1 cellular context compared by ENCODE assay signal in the genomic region with DNA sequence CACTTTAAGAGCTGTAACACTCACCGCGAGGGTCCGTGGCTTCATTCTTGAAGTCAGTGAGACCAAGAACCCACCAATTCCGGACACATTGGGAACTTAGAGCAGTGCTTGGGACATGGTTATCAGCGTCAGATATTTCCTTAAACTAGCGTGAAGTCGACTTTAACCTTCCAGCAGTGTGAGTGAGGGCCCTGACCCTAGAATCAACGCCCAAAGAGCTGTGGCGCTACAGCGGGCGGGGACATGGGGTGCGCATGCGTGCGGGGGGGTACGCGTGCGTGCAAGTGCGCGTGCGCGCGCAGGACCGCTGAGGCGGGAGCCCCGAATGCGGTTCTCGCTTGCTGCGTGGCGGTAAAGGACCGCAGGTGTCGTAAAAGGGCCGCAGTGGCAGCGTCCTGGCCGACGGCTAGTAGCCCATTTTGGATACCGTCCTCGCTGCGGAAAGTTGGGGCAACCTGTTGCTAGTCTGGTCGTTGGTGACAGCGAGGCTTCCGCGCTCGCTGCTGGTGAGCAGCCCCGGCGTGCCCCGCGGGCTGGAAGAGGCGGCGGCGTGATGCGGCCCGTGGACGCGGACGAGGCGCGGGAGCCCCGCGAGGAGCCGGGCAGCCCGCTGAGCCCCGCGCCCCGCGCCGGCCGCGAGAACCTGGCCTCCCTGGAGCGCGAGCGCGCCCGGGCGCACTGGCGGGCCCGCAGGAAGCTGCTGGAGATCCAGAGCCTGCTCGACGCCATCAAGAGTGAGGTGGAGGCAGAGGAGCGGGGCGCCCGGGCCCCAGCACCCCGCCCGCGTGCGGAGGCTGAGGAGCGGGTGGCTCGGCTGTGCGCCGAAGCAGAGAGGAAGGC.
TF ChIP-seq lines count a peak whose summit lies in the region.

No MANE protein-coding gene starts in this region.

TF ChIP-seq in K562, 482 proteins besides CTCF, POLR2A, EP300 and RAD21 (continued from another document and continues in another):
- TF ChIP-seq ETV6 (IDR thresholded peaks at IDR 0.05; ENCODE audit: borderline replicate concordance in 1 of 2, low read depth in 2 of 2, low read length in 1 of 2), result no peak
- TF ChIP-seq ETV6 (CRISPR knock-in tag; IDR thresholded peaks at IDR 0.05; ENCODE audit: borderline replicate concordance), result no peak
- TF ChIP-seq STAT5A (IDR thresholded peaks at IDR 0.05; ENCODE audit: borderline replicate concordance, low read length), result no peak
- TF ChIP-seq CREBBP (IDR thresholded peaks at IDR 0.05; ENCODE audit: low read depth, low read length), result no peak
- no peak for TF ChIP-seq ZNF224 (CRISPR knock-in tag; IDR thresholded peaks at IDR 0.05)
- peak; percentile 85 for TF ChIP-seq ZNF589 (CRISPR knock-in tag; IDR thresholded peaks at IDR 0.05; ENCODE audit: low read depth)
- TF ChIP-seq ZNF253 (CRISPR knock-in tag; conservative IDR thresholded peaks at IDR 0.05), result no peak
- TF ChIP-seq HMG20A (CRISPR knock-in tag; conservative IDR thresholded peaks at IDR 0.05), result no peak
- TF ChIP-seq, protein P1, sequence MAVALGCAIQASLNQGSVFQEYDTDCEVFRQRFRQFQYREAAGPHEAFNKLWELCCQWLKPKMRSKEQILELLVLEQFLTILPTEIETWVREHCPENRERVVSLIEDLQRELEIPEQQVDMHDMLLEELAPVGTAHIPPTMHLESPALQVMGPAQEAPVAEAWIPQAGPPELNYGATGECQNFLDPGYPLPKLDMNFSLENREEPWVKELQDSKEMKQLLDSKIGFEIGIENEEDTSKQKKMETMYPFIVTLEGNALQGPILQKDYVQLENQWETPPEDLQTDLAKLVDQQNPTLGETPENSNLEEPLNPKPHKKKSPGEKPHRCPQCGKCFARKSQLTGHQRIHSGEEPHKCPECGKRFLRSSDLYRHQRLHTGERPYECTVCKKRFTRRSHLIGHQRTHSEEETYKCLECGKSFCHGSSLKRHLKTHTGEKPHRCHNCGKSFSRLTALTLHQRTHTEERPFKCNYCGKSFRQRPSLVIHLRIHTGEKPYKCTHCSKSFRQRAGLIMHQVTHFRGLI (CRISPR knock-in tag; IDR thresholded peaks at IDR 0.05), result no peak
- TF ChIP-seq, protein P2, sequence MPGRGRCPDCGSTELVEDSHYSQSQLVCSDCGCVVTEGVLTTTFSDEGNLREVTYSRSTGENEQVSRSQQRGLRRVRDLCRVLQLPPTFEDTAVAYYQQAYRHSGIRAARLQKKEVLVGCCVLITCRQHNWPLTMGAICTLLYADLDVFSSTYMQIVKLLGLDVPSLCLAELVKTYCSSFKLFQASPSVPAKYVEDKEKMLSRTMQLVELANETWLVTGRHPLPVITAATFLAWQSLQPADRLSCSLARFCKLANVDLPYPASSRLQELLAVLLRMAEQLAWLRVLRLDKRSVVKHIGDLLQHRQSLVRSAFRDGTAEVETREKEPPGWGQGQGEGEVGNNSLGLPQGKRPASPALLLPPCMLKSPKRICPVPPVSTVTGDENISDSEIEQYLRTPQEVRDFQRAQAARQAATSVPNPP (IDR thresholded peaks at IDR 0.05; ENCODE audit: borderline replicate concordance, insufficient read depth, insufficient read length), result no peak
- peak; percentile 82 for TF ChIP-seq POLR2AphosphoS5 (IDR thresholded peaks at IDR 0.05; ENCODE audit: control insufficient read depth, insufficient read depth, low read depth, low read length)
- TF ChIP-seq FOS (IDR thresholded peaks at IDR 0.05; ENCODE audit: extremely low read depth, insufficient read length), result no peak
- TF ChIP-seq GABPB1 (CRISPR knock-in tag; IDR thresholded peaks at IDR 0.05), result peak; percentile 28; the same call in 1 of the 2 replicates
- TF ChIP-seq, protein P3, sequence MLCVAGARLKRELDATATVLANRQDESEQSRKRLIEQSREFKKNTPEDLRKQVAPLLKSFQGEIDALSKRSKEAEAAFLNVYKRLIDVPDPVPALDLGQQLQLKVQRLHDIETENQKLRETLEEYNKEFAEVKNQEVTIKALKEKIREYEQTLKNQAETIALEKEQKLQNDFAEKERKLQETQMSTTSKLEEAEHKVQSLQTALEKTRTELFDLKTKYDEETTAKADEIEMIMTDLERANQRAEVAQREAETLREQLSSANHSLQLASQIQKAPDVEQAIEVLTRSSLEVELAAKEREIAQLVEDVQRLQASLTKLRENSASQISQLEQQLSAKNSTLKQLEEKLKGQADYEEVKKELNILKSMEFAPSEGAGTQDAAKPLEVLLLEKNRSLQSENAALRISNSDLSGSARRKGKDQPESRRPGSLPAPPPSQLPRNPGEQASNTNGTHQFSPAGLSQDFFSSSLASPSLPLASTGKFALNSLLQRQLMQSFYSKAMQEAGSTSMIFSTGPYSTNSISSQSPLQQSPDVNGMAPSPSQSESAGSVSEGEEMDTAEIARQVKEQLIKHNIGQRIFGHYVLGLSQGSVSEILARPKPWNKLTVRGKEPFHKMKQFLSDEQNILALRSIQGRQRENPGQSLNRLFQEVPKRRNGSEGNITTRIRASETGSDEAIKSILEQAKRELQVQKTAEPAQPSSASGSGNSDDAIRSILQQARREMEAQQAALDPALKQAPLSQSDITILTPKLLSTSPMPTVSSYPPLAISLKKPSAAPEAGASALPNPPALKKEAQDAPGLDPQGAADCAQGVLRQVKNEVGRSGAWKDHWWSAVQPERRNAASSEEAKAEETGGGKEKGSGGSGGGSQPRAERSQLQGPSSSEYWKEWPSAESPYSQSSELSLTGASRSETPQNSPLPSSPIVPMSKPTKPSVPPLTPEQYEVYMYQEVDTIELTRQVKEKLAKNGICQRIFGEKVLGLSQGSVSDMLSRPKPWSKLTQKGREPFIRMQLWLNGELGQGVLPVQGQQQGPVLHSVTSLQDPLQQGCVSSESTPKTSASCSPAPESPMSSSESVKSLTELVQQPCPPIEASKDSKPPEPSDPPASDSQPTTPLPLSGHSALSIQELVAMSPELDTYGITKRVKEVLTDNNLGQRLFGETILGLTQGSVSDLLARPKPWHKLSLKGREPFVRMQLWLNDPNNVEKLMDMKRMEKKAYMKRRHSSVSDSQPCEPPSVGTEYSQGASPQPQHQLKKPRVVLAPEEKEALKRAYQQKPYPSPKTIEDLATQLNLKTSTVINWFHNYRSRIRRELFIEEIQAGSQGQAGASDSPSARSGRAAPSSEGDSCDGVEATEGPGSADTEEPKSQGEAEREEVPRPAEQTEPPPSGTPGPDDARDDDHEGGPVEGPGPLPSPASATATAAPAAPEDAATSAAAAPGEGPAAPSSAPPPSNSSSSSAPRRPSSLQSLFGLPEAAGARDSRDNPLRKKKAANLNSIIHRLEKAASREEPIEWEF (CRISPR knock-in tag; IDR thresholded peaks at IDR 0.05), result no peak
- TF ChIP-seq ZNF124 (CRISPR knock-in tag; IDR thresholded peaks at IDR 0.05), result no peak
- TF ChIP-seq, protein P4, sequence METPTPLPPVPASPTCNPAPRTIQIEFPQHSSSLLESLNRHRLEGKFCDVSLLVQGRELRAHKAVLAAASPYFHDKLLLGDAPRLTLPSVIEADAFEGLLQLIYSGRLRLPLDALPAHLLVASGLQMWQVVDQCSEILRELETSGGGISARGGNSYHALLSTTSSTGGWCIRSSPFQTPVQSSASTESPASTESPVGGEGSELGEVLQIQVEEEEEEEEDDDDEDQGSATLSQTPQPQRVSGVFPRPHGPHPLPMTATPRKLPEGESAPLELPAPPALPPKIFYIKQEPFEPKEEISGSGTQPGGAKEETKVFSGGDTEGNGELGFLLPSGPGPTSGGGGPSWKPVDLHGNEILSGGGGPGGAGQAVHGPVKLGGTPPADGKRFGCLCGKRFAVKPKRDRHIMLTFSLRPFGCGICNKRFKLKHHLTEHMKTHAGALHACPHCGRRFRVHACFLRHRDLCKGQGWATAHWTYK (CRISPR knock-in tag; IDR thresholded peaks at IDR 0.05), result peak; percentile 80; the same call in 1 of the 2 replicates
- no peak for TF ChIP-seq DACH1 (IDR thresholded peaks at IDR 0.05; ENCODE audit: partially characterized antibody)
- peak; percentile 68 to 71; a peak in 3 of 4 replicates for TF ChIP-seq FOXK2 (conservative IDR thresholded peaks at IDR 0.05 in 1 of 2, IDR thresholded peaks at IDR 0.05 in 1 of 2; ENCODE audit: low read depth in 2 of 2)
- TF ChIP-seq, protein P5, sequence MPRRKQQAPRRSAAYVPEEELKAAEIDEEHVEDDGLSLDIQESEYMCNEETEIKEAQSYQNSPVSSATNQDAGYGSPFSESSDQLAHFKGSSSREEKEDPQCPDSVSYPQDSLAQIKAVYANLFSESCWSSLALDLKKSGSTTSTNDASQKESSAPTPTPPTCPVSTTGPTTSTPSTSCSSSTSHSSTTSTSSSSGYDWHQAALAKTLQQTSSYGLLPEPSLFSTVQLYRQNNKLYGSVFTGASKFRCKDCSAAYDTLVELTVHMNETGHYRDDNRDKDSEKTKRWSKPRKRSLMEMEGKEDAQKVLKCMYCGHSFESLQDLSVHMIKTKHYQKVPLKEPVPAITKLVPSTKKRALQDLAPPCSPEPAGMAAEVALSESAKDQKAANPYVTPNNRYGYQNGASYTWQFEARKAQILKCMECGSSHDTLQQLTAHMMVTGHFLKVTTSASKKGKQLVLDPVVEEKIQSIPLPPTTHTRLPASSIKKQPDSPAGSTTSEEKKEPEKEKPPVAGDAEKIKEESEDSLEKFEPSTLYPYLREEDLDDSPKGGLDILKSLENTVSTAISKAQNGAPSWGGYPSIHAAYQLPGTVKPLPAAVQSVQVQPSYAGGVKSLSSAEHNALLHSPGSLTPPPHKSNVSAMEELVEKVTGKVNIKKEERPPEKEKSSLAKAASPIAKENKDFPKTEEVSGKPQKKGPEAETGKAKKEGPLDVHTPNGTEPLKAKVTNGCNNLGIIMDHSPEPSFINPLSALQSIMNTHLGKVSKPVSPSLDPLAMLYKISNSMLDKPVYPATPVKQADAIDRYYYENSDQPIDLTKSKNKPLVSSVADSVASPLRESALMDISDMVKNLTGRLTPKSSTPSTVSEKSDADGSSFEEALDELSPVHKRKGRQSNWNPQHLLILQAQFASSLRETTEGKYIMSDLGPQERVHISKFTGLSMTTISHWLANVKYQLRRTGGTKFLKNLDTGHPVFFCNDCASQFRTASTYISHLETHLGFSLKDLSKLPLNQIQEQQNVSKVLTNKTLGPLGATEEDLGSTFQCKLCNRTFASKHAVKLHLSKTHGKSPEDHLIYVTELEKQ (CRISPR knock-in tag; IDR thresholded peaks at IDR 0.05), result no peak
- TF ChIP-seq KLF1 (tag; IDR thresholded peaks at IDR 0.05), result no peak
- TF ChIP-seq CBX5 (IDR thresholded peaks at IDR 0.05; ENCODE audit: borderline replicate concordance, low read depth), result no peak
- no peak for TF ChIP-seq KLF16 (IDR thresholded peaks at IDR 0.05)
- TF ChIP-seq, protein P6, sequence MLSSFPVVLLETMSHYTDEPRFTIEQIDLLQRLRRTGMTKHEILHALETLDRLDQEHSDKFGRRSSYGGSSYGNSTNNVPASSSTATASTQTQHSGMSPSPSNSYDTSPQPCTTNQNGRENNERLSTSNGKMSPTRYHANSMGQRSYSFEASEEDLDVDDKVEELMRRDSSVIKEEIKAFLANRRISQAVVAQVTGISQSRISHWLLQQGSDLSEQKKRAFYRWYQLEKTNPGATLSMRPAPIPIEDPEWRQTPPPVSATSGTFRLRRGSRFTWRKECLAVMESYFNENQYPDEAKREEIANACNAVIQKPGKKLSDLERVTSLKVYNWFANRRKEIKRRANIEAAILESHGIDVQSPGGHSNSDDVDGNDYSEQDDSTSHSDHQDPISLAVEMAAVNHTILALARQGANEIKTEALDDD (IDR thresholded peaks at IDR 0.05), result peak; percentile 53; the same call in 1 of the 2 replicates
- no peak for TF ChIP-seq MCM2 (IDR thresholded peaks at IDR 0.05; ENCODE audit: low read depth)
- TF ChIP-seq, protein P7, sequence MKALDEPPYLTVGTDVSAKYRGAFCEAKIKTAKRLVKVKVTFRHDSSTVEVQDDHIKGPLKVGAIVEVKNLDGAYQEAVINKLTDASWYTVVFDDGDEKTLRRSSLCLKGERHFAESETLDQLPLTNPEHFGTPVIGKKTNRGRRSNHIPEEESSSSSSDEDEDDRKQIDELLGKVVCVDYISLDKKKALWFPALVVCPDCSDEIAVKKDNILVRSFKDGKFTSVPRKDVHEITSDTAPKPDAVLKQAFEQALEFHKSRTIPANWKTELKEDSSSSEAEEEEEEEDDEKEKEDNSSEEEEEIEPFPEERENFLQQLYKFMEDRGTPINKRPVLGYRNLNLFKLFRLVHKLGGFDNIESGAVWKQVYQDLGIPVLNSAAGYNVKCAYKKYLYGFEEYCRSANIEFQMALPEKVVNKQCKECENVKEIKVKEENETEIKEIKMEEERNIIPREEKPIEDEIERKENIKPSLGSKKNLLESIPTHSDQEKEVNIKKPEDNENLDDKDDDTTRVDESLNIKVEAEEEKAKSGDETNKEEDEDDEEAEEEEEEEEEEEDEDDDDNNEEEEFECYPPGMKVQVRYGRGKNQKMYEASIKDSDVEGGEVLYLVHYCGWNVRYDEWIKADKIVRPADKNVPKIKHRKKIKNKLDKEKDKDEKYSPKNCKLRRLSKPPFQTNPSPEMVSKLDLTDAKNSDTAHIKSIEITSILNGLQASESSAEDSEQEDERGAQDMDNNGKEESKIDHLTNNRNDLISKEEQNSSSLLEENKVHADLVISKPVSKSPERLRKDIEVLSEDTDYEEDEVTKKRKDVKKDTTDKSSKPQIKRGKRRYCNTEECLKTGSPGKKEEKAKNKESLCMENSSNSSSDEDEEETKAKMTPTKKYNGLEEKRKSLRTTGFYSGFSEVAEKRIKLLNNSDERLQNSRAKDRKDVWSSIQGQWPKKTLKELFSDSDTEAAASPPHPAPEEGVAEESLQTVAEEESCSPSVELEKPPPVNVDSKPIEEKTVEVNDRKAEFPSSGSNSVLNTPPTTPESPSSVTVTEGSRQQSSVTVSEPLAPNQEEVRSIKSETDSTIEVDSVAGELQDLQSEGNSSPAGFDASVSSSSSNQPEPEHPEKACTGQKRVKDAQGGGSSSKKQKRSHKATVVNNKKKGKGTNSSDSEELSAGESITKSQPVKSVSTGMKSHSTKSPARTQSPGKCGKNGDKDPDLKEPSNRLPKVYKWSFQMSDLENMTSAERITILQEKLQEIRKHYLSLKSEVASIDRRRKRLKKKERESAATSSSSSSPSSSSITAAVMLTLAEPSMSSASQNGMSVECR (CRISPR knock-in tag; IDR thresholded peaks at IDR 0.05), result no peak
- TF ChIP-seq, protein P8, sequence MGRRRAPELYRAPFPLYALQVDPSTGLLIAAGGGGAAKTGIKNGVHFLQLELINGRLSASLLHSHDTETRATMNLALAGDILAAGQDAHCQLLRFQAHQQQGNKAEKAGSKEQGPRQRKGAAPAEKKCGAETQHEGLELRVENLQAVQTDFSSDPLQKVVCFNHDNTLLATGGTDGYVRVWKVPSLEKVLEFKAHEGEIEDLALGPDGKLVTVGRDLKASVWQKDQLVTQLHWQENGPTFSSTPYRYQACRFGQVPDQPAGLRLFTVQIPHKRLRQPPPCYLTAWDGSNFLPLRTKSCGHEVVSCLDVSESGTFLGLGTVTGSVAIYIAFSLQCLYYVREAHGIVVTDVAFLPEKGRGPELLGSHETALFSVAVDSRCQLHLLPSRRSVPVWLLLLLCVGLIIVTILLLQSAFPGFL (CRISPR knock-in tag; IDR thresholded peaks at IDR 0.05), result 0 out of 2 replicates have a peak, but pooled peaks have one; percentile 70
- TF ChIP-seq FOXM1 (IDR thresholded peaks at IDR 0.05; ENCODE audit: low read depth), result no peak
- TF ChIP-seq FOXM1 (CRISPR knock-in tag; IDR thresholded peaks at IDR 0.05; ENCODE audit: low read depth), result no peak; the same call in 1 of the 2 replicates
- TF ChIP-seq, protein P9, sequence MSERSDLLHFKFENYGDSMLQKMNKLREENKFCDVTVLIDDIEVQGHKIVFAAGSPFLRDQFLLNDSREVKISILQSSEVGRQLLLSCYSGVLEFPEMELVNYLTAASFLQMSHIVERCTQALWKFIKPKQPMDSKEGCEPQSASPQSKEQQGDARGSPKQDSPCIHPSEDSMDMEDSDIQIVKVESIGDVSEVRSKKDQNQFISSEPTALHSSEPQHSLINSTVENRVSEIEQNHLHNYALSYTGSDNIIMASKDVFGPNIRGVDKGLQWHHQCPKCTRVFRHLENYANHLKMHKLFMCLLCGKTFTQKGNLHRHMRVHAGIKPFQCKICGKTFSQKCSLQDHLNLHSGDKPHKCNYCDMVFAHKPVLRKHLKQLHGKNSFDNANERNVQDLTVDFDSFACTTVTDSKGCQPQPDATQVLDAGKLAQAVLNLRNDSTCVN (CRISPR knock-in tag; IDR thresholded peaks at IDR 0.05), result 0 out of 2 replicates have a peak, but pooled peaks have one; percentile 69
- no peak for TF ChIP-seq ADNP (tag; IDR thresholded peaks at IDR 0.05)
- TF ChIP-seq SMARCB1 (IDR thresholded peaks at IDR 0.05; ENCODE audit: insufficient read length, low read depth), result no peak
- TF ChIP-seq NCOR1 (IDR thresholded peaks at IDR 0.05), result peak; percentile 35; the same call in 1 of the 2 replicates
